In the genomic region with DNA sequence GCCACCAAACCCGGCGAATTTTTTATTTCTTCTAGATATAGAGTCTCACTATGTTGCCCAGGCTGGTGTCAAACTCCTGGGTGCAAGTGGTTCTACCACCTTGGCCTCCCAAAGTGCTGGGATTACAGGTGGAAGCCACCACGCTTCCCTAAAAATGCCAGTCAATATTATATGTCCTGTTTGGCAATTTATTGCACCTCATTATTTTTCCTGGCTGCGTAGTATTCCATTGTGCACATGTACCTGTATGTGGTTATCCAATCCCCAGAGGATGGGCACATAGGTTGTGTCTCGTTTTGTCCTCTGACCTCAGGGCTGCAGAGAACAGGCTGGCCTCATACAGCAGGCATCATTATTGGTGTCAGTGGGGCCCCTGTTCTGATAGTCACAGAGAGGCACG, we compare ENCODE assay signal across 16 cellular contexts.
"Had no signal": no experiment of that assay in that cellular context is flagged by ENCODE, and none has a peak within 500 bp of the region (broad histone marks: within the 10 kb centered on the region; RNA-seq: fewer than 3 reads in every experiment).

No MANE protein-coding gene starts in this region.

- H3K9me3 Mint-ChIP-seq: nephron progenitor cell had no signal

- H3K4me3 Mint-ChIP-seq: T-helper 1 cell treated with Interleukin-12 subunit alpha and Interleukin-12 subunit beta and Interleukin-4 antibody, amounts not matched to agents 30 μg/mL and 1 μg/mL, for 36 hours had no signal

- DNase-seq: activated CD4-positive, alpha-beta T cell treated with anti-CD3 and anti-CD28 coated beads, Interleukin-2, amount 50 U/mL, for 1 hour; activated effector memory CD4-positive, alpha-beta T cell treated with Interleukin-2 at 50 U/mL for 16 hours; activated naive CD4-positive, alpha-beta T cell treated with Interleukin-2 at 50 U/mL for 16 hours; activated T-cell treated with anti-CD3 and anti-CD28 coated beads for 4 hours; anterior cingulate cortex; dorsolateral prefrontal cortex; effector memory CD4-positive, alpha-beta T cell; left ventricle myocardium inferior; nephron progenitor cell; occipital lobe; spleen; stimulated activated naive CD4-positive, alpha-beta T cell; T-helper 9 cell; tibial artery had no signal

- H3K27ac Mint-ChIP-seq: nephron progenitor cell; T-helper 1 cell treated with Interleukin-12 subunit alpha and Interleukin-12 subunit beta and Interleukin-4 antibody, amounts not matched to agents 30 μg/mL and 1 μg/mL, for 36 hours had no signal

- H3K36me3 Mint-ChIP-seq: activated naive CD8-positive, alpha-beta T cell had no signal
